In genomic region chr6:41073968-41074691, GRCh38 we compare ENCODE assay signal across 6 cellular contexts. TPM values are rescaled to one million over a fixed set of nuclear protein-coding genes. Genes with fewer than 3 reads are reported as not detected.
DNase-seq lines count a peak whose midpoint lies in the region; ATAC-seq, FAIRE-seq and TF ChIP-seq lines count a peak whose summit lies in the region.

No MANE protein-coding gene starts in this region.

- 2% methylated on average over 11 of the region's 11 CpGs for WGBS in pancreas, 2 donors

- peaks cover 7 to 34% (median 33%) of the 10 kb centered on the region in 3 donors for H3K4me1 ChIP-seq in pancreas

- peak; percentile 22 for DNase-seq in ACHN
- DNase-seq in cerebellar cortex (ENCODE audit: low spot score): peak; percentile 44
- no peak for DNase-seq in pancreas
- DNase-seq in NK-92 (lab: John Stamatoyannopoulos, UW; ENCODE audit: unreplicated experiment): no peak
- DNase-seq in activated CD4-positive, alpha-beta T cell treated with anti-CD3 and anti-CD28 coated beads for 1 hour: no peak

- FAIRE-seq in pancreas (lab: Jason Lieb, UNC): no peak

- H3K27me3 ChIP-seq in pancreas: no peaks in the 10 kb centered on the region

- intact Hi-C loops in pancreas (cut with DNase I): no loop called here

- ATAC-seq in pancreas: no peak

- TF ChIP-seq CTCF in pancreas (IDR thresholded peaks at IDR 0.05): no peak

- H3K9me3 ChIP-seq in KOPT-K1 (ENCODE audit: insufficient read depth, low read length, poor library complexity, severe bottlenecking): no peaks in the 10 kb centered on the region
- H3K9me3 ChIP-seq in pancreas: no peaks in the 10 kb centered on the region

- in situ Hi-C loops in ACHN (cut with HindIII; ENCODE audit: low pct_ligation_motif_present, low pct_unique_long_range_greater_than_20kb, low sequenced_read_pairs): no loop called here

- H3K4me3 ChIP-seq in pancreas: peak overlapping the region; percentile 89 to 98 (median 94)

- H3K36me3 ChIP-seq in KOPT-K1 (ENCODE audit: insufficient read depth, low read length) (peaks cover 48% of the 10 kb centered on the region), pancreas (peaks cover 0 to 4% (median 0%) of the 10 kb centered on the region in 3 donors)

- peak overlapping the region; percentile 94 for H3K27ac ChIP-seq in KOPT-K1 (ENCODE audit: low read depth, low read length, poor library complexity, severe bottlenecking)
- peak overlapping the region; percentile 98 to 100 (median 99) for H3K27ac ChIP-seq in pancreas

RNA-seq across cellular contexts. Expression of gene NFYA, which starts 1.4 kb away (rescaled TPM):
- 10 to 100 TPM in 2 of 6 donors, 1 to 10 TPM in 4; 5.9 to 14.1 (median 7.8) TPM for total RNA-seq in pancreas
- 10 to 100 TPM in 1 of 2 donors, 1 to 10 TPM in 1; 5.4 to 10.6 TPM for polyA plus RNA-seq in pancreas

RNA-seq across cellular contexts. Expression of gene OARD1, which starts 2.0 kb away (rescaled TPM):
- total RNA-seq in pancreas: 10 to 100 TPM; 16.0 to 26.9 (median 20.6) TPM
- 10 to 100 TPM; 21.1 to 30.9 TPM for polyA plus RNA-seq in pancreas

RNA-seq across cellular contexts. Expression of gene APOBEC2, which starts 21.1 kb away (rescaled TPM):
- 10 to 100 TPM in 1 of 6 donors, 1 to 10 TPM in 5; 2.7 to 13.2 (median 8.6) TPM for total RNA-seq in pancreas
- 10 to 100 TPM in 1 of 2 donors, 1 to 10 TPM in 1; 6.6 to 29.6 TPM for polyA plus RNA-seq in pancreas

RNA-seq across cellular contexts. Expression of gene TSPO2, which starts 31.9 kb away (rescaled TPM):
- under 1 TPM in 1 of 6 donors, not detected in 5; 0.28 TPM for total RNA-seq in pancreas
- under 1 TPM; 0.12 to 0.42 TPM for polyA plus RNA-seq in pancreas

RNA-seq across cellular contexts. Expression of gene UNC5CL, which starts 35.1 kb away (rescaled TPM):
- 10 to 100 TPM in 5 of 6 donors, 1 to 10 TPM in 1; 7.2 to 37.6 (median 12.0) TPM for total RNA-seq in pancreas
- polyA plus RNA-seq in pancreas: 10 to 100 TPM; 37.0 to 40.6 TPM

Comparison
In these comparisons a context has a peak if more than half of its experiments do, and no peak if none do; other contexts are left out.
1. DNase-seq: peak in ACHN (single experiment) and cerebellar cortex (single experiment); none in pancreas (0 of 6), NK-92 (single experiment) and activated CD4-positive, alpha-beta T cell treated with anti-CD3 and anti-CD28 coated beads for 1 hour (single experiment).